In the genomic region with DNA sequence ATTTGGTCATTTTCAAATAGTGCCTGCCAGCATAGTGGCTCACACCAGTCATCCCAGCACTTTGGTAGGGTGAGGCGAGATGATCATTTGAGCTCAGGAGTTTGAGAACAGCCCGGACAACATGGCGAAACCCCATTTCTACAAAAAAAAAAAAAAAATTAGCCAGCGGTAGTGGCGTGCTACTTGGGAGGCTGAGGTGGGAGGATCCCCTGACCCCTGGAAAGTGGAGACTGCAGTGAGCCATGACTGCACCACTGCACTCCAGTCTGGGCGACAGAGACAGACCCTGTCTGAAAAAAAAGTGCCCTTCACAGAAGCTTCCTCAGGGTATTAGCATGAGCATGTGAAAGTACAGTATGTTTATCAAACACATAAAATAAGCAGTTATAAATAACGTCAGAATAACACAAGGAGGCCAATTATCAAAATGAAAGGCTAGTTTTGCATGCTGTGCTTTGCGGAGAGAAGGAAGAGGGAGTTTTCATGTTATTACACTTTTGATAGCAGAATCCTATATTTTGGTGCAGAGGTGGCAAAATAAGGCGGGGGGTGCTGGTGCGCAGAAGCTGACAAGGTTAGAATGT, we compare ENCODE assay signal across 1 cellular context.
TF ChIP-seq lines count a peak whose summit lies in the region.

No MANE protein-coding gene starts in this region.

TF ChIP-seq in H1, 55 proteins besides CTCF, POLR2A, EP300 and RAD21:
- TF ChIP-seq PHF8 (conservative IDR thresholded peaks at IDR 0.05; ENCODE audit: low read depth, low read length): peak; percentile 46; the same call in 1 of the 2 replicates
- no peak for TF ChIP-seq SRF (IDR thresholded peaks at IDR 0.05; ENCODE audit: low read depth, low read length)
- no peak for TF ChIP-seq BRCA1 (IDR thresholded peaks at IDR 0.05; ENCODE audit: low read depth, low read length)
